In the genomic region with DNA sequence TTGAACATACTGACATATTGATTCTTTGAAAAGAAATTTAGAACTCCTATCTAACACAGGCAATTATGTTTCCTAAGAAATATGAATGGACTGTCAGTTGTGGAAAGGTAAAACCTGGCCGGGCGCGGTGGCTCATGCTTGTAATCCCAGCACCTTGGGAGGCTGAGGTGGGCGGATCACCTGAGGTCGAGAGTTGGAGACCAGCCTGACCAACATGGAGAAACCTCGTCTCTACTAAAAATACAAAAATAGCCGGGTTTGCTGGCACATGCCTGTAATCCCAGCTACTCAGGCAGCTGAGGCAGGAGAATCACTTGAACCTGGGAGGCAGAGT, we compare ENCODE assay signal across 1 cellular context. TPM values are rescaled to one million over a fixed set of nuclear protein-coding genes. Genes with fewer than 3 reads are reported as not detected.
"Had no signal": no experiment of that assay in that cellular context is flagged by ENCODE, and none has a peak within 500 bp of the region (broad histone marks: within the 10 kb centered on the region; RNA-seq: fewer than 3 reads in every experiment).

No MANE protein-coding gene starts in this region.

RNA-seq across cellular contexts. Expression of gene SUGCT, which starts 13.4 kb away (rescaled TPM):
- total RNA-seq: HT-29 had no signal
